19 cellular contexts compared by ENCODE assay signal in the genomic region with DNA sequence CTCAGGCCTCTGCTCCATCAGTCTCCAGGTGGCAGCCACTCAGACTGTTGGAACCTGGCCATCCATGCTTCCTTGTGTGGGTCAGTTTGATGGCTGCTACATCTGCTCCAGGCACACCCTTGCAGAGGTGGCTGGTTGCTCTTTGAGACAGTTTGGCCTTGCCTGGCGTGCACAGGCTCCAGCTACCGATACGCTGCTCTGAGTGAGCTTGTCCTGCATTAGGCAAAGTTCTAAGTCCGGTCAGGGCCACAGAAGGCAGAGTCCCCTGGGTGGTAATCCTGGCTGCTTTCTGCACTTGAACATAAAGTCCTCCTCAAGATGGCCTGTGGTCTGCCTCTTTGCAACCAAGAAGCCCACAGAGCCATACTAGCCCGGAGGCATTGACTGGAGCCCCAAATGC. TPM values are rescaled to one million over a fixed set of nuclear protein-coding genes. Genes with fewer than 3 reads are reported as not detected.
"Had no signal": no experiment of that assay in that cellular context is flagged by ENCODE, and none has a peak within 500 bp of the region (broad histone marks: within the 10 kb centered on the region; RNA-seq: fewer than 3 reads in every experiment).

No MANE protein-coding gene starts in this region.

RNA-seq across cellular contexts. Expression of gene POTEB3, which starts 41.8 kb away (rescaled TPM):
- total RNA-seq: cerebellum, dermis blood vessel endothelial cell, esophagus mucosa, esophagus squamous epithelium, gastrocnemius medialis, glomerular endothelial cell, heart right ventricle, kidney epithelial cell, left cardiac atrium, left lung, lower leg skin, lower lobe of right lung, lung microvascular endothelial cell, mesenteric fat pad, mesothelial cell of epicardium, mucosa of descending colon, myocyte had no signal
- polyA plus RNA-seq: heart right ventricle, immature natural killer cell, keratinocyte had no signal
